In the genomic region with DNA sequence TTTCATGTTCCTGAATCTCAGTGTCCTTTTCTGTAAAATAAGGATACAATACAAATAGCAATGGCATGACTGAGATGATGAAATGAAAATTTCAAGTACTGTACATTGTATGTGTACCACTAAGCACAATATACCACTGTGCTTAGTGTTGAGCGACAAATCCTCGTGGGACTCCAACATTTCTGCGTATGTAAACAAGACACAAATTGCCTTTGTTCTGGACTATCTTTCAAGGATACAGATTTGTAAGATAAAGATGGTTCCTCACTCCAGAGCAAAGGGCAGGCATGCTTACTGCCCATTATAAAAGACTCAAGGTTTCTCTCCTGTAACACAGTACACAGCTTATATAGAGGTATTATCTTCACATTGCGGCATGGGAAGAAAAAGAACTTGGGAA, we compare ENCODE assay signal across 29 cellular contexts.
"Had no signal": no experiment of that assay in that cellular context is flagged by ENCODE, and none has a peak within 500 bp of the region (broad histone marks: within the 10 kb centered on the region; RNA-seq: fewer than 3 reads in every experiment).

No MANE protein-coding gene starts in this region.

- ATAC-seq: activated CD8-positive, alpha-beta T cell treated with anti-CD3 and anti-CD28 coated beads for 36 hours; activated T-cell treated with anti-CD3 and anti-CD28 coated beads, Interleukin-2, amount 50 U/mL, for 72 hours; body of pancreas; K562; Panc1; Right ventricle myocardium inferior had no signal

- H3K9ac ChIP-seq: SK-N-SH had no signal

- H3K4me3 ChIP-seq: ascending aorta, body of pancreas, K562 had no signal

- H3K27ac ChIP-seq: ascending aorta, body of pancreas, VCaP had no signal

- H3K9me3 ChIP-seq: ascending aorta, body of pancreas, SK-N-SH had no signal

- DNase-seq: activated CD4-positive, alpha-beta T cell treated with anti-CD3 and anti-CD28 coated beads for 4 hours; activated CD8-positive, alpha-beta memory T cell treated with anti-CD3 and anti-CD28 coated beads, Interleukin-2, amount 50 U/mL, for 4 hours; activated CD8-positive, alpha-beta T cell treated with anti-CD3 and anti-CD28 coated beads for 36 hours; activated gamma-delta T cell treated with Interleukin-2 at 50 U/mL for 16 hours; activated T-cell treated with anti-CD3 and anti-CD28 coated beads, Interleukin-2, amount 50 U/mL, for 72 hours; amniotic stem cell; body of pancreas; central memory CD4-positive, alpha-beta T cell; Karpas-422; NCI-H1105 treated with DMSO at 0.1 percent for 48 hours; NCI-H1436 treated with DMSO at 0.1 percent for 48 hours; NCI-H187 treated with DMSO at 0.1 percent for 48 hours; NCI-H2081 treated with DMSO at 0.1 percent for 48 hours; NCI-H2171 treated with DMSO at 0.1 percent for 48 hours; NCI-H226; NCI-H526 treated with DMSO at 0.1 percent for 48 hours; NK-92 treated with Interleukin-12 subunit alpha and Interleukin-12 subunit beta, amount 100 ng/mL, for 24 hours; OCI-M1; RPMI8226; SK-N-SH; T-helper 1 cell had no signal

- H3K9me3 Mint-ChIP-seq: activated CD8-positive, alpha-beta T cell treated with anti-CD3 and anti-CD28 coated beads for 36 hours; activated naive CD4-positive, alpha-beta T cell treated with anti-CD3 and anti-CD28 coated beads, Interleukin-2, amount 50 U/mL, for 24 hours; activated T-cell treated with anti-CD3 and anti-CD28 coated beads, Interleukin-2, amount 50 U/mL, for 72 hours; activated T-helper 2 cell treated with anti-CD3 and anti-CD28 coated beads, Interferon-gamma antibody, Interleukin-2, Interleukin-4, amounts not matched to agents 10 μg/mL and 5 μg/mL and 100 μg/mL, durations not matched to agents 14 hours and 24 hours and 36 hours had no signal

- H3K27me3 Mint-ChIP-seq: activated CD8-positive, alpha-beta T cell treated with anti-CD3 and anti-CD28 coated beads for 36 hours; activated naive CD4-positive, alpha-beta T cell treated with anti-CD3 and anti-CD28 coated beads, Interleukin-2, amount 50 U/mL, for 24 hours had no signal

- H3K4me3 Mint-ChIP-seq: activated CD8-positive, alpha-beta T cell treated with anti-CD3 and anti-CD28 coated beads for 36 hours; activated naive CD4-positive, alpha-beta T cell treated with anti-CD3 and anti-CD28 coated beads, Interleukin-2, amount 50 U/mL, for 24 hours; activated T-cell treated with anti-CD3 and anti-CD28 coated beads, Interleukin-2, amount 50 U/mL, for 72 hours had no signal

- H3K4me2 ChIP-seq: SK-N-SH had no signal

- FAIRE-seq: bronchial epithelial cell, K562 had no signal

- H3K27me3 ChIP-seq: ascending aorta, body of pancreas had no signal

- H3K27ac Mint-ChIP-seq: activated CD8-positive, alpha-beta T cell treated with anti-CD3 and anti-CD28 coated beads for 36 hours; activated naive CD4-positive, alpha-beta T cell treated with anti-CD3 and anti-CD28 coated beads, Interleukin-2, amount 50 U/mL, for 24 hours; activated T-cell treated with anti-CD3 and anti-CD28 coated beads, Interleukin-2, amount 50 U/mL, for 72 hours; activated T-helper 2 cell treated with anti-CD3 and anti-CD28 coated beads, Interferon-gamma antibody, Interleukin-2, Interleukin-4, amounts not matched to agents 10 μg/mL and 5 μg/mL and 100 μg/mL, durations not matched to agents 14 hours and 24 hours and 36 hours had no signal
